Comparison of ENCODE assay signal across 8 cellular contexts in the genomic region with DNA sequence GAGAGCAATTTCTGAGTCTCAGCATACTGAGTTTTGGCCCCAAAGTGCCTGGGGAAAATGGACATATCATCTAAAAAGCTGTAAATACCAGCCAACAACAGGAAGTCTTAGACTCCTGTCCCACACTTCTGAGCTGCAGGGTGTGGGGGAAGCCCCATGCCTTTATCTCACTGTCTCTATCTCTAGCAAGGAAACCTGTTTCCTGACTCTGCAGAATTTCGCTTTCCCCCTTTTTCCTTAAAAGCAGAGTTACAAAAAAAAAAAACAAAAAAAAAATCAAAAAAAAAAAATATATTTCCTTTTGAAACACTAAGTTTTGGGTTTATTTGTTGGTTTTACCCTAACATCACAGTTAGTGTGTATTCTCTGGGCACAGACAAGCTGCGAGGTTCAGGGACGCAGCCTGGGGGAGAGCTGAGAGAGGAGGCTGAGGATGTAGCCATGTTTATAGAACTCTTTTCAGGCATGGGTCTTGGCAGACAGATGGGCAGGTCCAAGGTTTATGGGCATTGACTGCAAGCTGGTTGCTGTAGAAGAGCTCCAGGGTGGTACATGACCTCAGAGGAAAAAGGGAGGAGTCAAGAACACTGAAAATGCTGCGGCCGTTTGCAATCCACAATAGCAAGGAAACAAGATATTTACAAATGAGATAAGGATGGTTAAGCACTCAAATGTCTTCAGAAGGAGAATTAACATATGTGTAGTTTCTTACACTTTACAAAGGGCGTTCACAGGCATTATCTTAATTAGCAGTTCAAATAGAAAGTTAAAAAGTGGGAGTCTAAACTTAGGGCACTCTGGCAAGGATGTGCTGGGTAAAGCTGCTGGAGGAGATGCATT. TPM values are rescaled to one million over a fixed set of nuclear protein-coding genes. Genes with fewer than 3 reads are reported as not detected.
DNase-seq lines count a peak whose midpoint lies in the region; ATAC-seq and TF ChIP-seq lines count a peak whose summit lies in the region.

No MANE protein-coding gene starts in this region.

- no peak overlapping the region for H3K18ac ChIP-seq in mesenchymal stem cell (ENCODE audit: low read depth in 1 of 2, low read length in 2 of 2)

- no peak overlapping the region for H2BK12ac ChIP-seq in mesenchymal stem cell (ENCODE audit: low read length in 2 of 2)

- H3K4me1 ChIP-seq in ascending aorta (peaks cover 0 to 35% of the 10 kb centered on the region in 2 donors), mesenchymal stem cell (ENCODE audit: control insufficient read depth, insufficient read depth, low read depth, low read length) (peaks cover 17% of the 10 kb centered on the region), upper lobe of left lung (peaks cover 41 to 70% (median 50%) of the 10 kb centered on the region in 4 donors)

- no peak overlapping the region for H2AK5ac ChIP-seq in mesenchymal stem cell (ENCODE audit: low read length, severe bottlenecking)

- no peak overlapping the region for H2BK5ac ChIP-seq in mesenchymal stem cell (ENCODE audit: low read depth, low read length, poor library complexity, severe bottlenecking)

- no peak overlapping the region for H3K4ac ChIP-seq in mesenchymal stem cell (ENCODE audit: low read depth in 1 of 2, low read length in 2 of 2)

- no peak overlapping the region for H3K23ac ChIP-seq in mesenchymal stem cell (ENCODE audit: low read length in 2 of 2)

- ATAC-seq in HG02588 (IDR thresholded peaks at IDR 0.05; ENCODE audit: unreplicated experiment) (peak; percentile 44), upper lobe of left lung (ENCODE audit: low FRiP score in 2 of 2) (no peak)

- H3K9ac ChIP-seq in mesenchymal stem cell (ENCODE audit: low read length): peak overlapping the region; percentile 95

- no peak overlapping the region for H3K14ac ChIP-seq in mesenchymal stem cell (ENCODE audit: low read length in 2 of 2)

- peaks cover 2% of the 10 kb centered on the region for H3K79me1 ChIP-seq in mesenchymal stem cell (replicated peaks; ENCODE audit: low read length, poor library complexity, severe bottlenecking)

- H4K8ac ChIP-seq in mesenchymal stem cell (ENCODE audit: low read length): no peak overlapping the region

- H3K27me3 ChIP-seq in ascending aorta: no peaks in the 10 kb centered on the region
- H3K27me3 ChIP-seq in mesenchymal stem cell (ENCODE audit: control insufficient read depth in 1 of 2, insufficient read depth in 1 of 2, low read length in 2 of 2): no peaks in the 10 kb centered on the region
- no peaks in the 10 kb centered on the region for H3K27me3 ChIP-seq in upper lobe of left lung

- TF ChIP-seq CTCF in ascending aorta (IDR thresholded peaks at IDR 0.05) (no peak), upper lobe of left lung (IDR thresholded peaks at IDR 0.05) (no peak)

- H3K4me3 ChIP-seq in ascending aorta: peak overlapping the region; percentile 2 to 78
- H3K4me3 ChIP-seq in mesenchymal stem cell (ENCODE audit: insufficient read depth in 1 of 2, low read depth in 1 of 2, low read length in 2 of 2): peak overlapping the region in 1 of 2 experiments; percentile 16
- H3K4me3 ChIP-seq in upper lobe of left lung: peak overlapping the region in 2 of 4 donors; percentile 12 to 70

- DNase-seq in NCI-H1105 treated with DMSO at 0.1 percent for 48 hours (lab: John Stamatoyannopoulos, UW): peak; percentile 10
- DNase-seq in NCI-H1105 (lab: John Stamatoyannopoulos, UW): no peak
- peak; percentile 71 to 78 for DNase-seq in NCI-H526 (lab: John Stamatoyannopoulos, UW)
- no peak for DNase-seq in ascending aorta (ENCODE audit: low spot score in 2 of 2)
- peak; percentile 64 for DNase-seq in mesenchymal stem cell
- DNase-seq in upper lobe of left lung: peak in 1 of 2 donors; percentile 32
- no peak for DNase-seq in occipital lobe (lab: John Stamatoyannopoulos, UW)

- peak overlapping the region; percentile 8 for H3K4me2 ChIP-seq in mesenchymal stem cell (ENCODE audit: low read length, poor library complexity, severe bottlenecking)

- no peak overlapping the region for H2BK120ac ChIP-seq in mesenchymal stem cell (ENCODE audit: low read depth, low read length)

- no peaks in the 10 kb centered on the region for H3K9me3 ChIP-seq in ascending aorta
- no peaks in the 10 kb centered on the region for H3K9me3 ChIP-seq in mesenchymal stem cell (ENCODE audit: control insufficient read depth, low read length)
- no peaks in the 10 kb centered on the region for H3K9me3 ChIP-seq in upper lobe of left lung

- no peak overlapping the region for H2BK15ac ChIP-seq in mesenchymal stem cell (ENCODE audit: low read depth, poor library complexity, severe bottlenecking)

- H3K27ac ChIP-seq in ascending aorta: peak overlapping the region; percentile 80 to 83
- no peak overlapping the region for H3K27ac ChIP-seq in mesenchymal stem cell (ENCODE audit: low read length, poor library complexity, severe bottlenecking)
- H3K27ac ChIP-seq in upper lobe of left lung: peak overlapping the region; percentile 82 to 92 (median 90)

- no peak overlapping the region for H2AFZ ChIP-seq in mesenchymal stem cell (ENCODE audit: low read depth, low read length)

- no peak overlapping the region for H4K91ac ChIP-seq in mesenchymal stem cell (ENCODE audit: low read length)

- TF ChIP-seq POLR2A in upper lobe of left lung (IDR thresholded peaks at IDR 0.05): no peak

- no peak for TF ChIP-seq EP300 in upper lobe of left lung (IDR thresholded peaks at IDR 0.05)

- H3K36me3 ChIP-seq in ascending aorta (peaks cover 0 to 6% of the 10 kb centered on the region in 2 donors), mesenchymal stem cell (ENCODE audit: control insufficient read depth in 1 of 2, insufficient read depth in 2 of 2, low read depth in 1 of 2, low read length in 2 of 2) (peaks cover 0 to 10% of the 10 kb centered on the region in 2 experiments), upper lobe of left lung (no peaks in the 10 kb centered on the region)

- intact Hi-C loops in ascending aorta (cut with DNase I): loop anchor here (2.0 to 10.0 kb wide), 3 partner anchors 30 to 1172 kb away; a partner anchor contains a TSS

- 27% methylated on average over 3 of the region's 6 CpGs for WGBS in mesenchymal stem cell
- 26 to 37% methylated on average over 6 of the region's 6 CpGs for WGBS in upper lobe of left lung, 2 donors

RNA-seq across cellular contexts. Expression of a gene that starts 4.9 kb away (rescaled TPM):
- 38.7 TPM for total RNA-seq in ascending aorta
- polyA plus RNA-seq in mesenchymal stem cell (2013, experiment 1 of 2): 41.7 TPM
- polyA plus RNA-seq in mesenchymal stem cell (2013, experiment 2 of 2): 43.8 TPM
- 10 to 100 TPM; 40.9 to 78.4 (median 51.3) TPM for total RNA-seq in upper lobe of left lung
- 29.2 TPM for total RNA-seq in occipital lobe

Comparison
In these comparisons a context has a peak if more than half of its experiments do, and no peak if none do; other contexts are left out.
1. DNase-seq: peak in NCI-H1105 treated with DMSO at 0.1 percent for 48 hours (single experiment), NCI-H526 (2 of 2) and mesenchymal stem cell (single experiment); none in NCI-H1105 (single experiment), ascending aorta (0 of 2) and occipital lobe (single experiment).